In genomic region chr3:170144437-170144843, GRCh38 we compare ENCODE assay signal across 8 cellular contexts. TPM values are rescaled to one million over a fixed set of nuclear protein-coding genes. Genes with fewer than 3 reads are reported as not detected.
DNase-seq lines count a peak whose midpoint lies in the region; ATAC-seq and TF ChIP-seq lines count a peak whose summit lies in the region.
"Had no signal": no experiment of that assay in that cellular context is flagged by ENCODE, and none has a peak within 500 bp of the region (broad histone marks: within the 10 kb centered on the region; RNA-seq: fewer than 3 reads in every experiment).

No MANE protein-coding gene starts in this region.

- H3K14ac ChIP-seq in mesenchymal stem cell (ENCODE audit: low read length in 2 of 2): no peak overlapping the region

- no peak overlapping the region for H4K91ac ChIP-seq in mesenchymal stem cell (ENCODE audit: low read length)

- no peak overlapping the region for H2BK5ac ChIP-seq in mesenchymal stem cell (ENCODE audit: low read depth, low read length, poor library complexity, severe bottlenecking)

- POLR2A ChIA-PET in Caco-2 (lab: Charles Lee): no interaction called here

- TF ChIP-seq CTCF in Caco-2 (IDR thresholded peaks at IDR 0.05; ENCODE audit: insufficient read depth in 1 of 2, low read depth in 1 of 2, low read length in 1 of 2, severe bottlenecking in 1 of 2, unreplicated experiment in 1 of 2) (no peak), stomach (IDR thresholded peaks at IDR 0.05) (no peak)

- H3K4me1 Mint-ChIP-seq in Caco-2 (ENCODE audit: low read depth, unreplicated experiment): no peaks in the 10 kb centered on the region
- H3K4me1 Mint-ChIP-seq: mesothelial cell of epicardium had no signal

- no peak overlapping the region for H2BK12ac ChIP-seq in mesenchymal stem cell (ENCODE audit: low read length in 2 of 2)

- DNase-seq in mesenchymal stem cell (peak; percentile 26), Caco-2 (no peak), stomach (no peak), A172 (ENCODE audit: low spot score) (no peak)

- peak; percentile 97 for ATAC-seq in GM18907 (IDR thresholded peaks at IDR 0.05; ENCODE audit: unreplicated experiment)
- ATAC-seq in GM21786 (IDR thresholded peaks at IDR 0.05; ENCODE audit: unreplicated experiment): peak; percentile 97
- peak; percentile 85 for ATAC-seq in HG03469 (IDR thresholded peaks at IDR 0.05; ENCODE audit: unreplicated experiment)

- H3K27me3 ChIP-seq in mesenchymal stem cell (ENCODE audit: control insufficient read depth in 1 of 2, insufficient read depth in 1 of 2, low read length in 2 of 2): no peaks in the 10 kb centered on the region
- H3K27me3 ChIP-seq in Caco-2 (replicated peaks; ENCODE audit: control insufficient read depth, insufficient read depth, low read length): no peaks in the 10 kb centered on the region
- H3K27me3 ChIP-seq in stomach: no peaks in the 10 kb centered on the region

- H3K27ac ChIP-seq in mesenchymal stem cell (ENCODE audit: low read length, poor library complexity, severe bottlenecking) (no peak overlapping the region), stomach (no peak overlapping the region)

- WGBS in mesenchymal stem cell: 92% methylated on average over 3 of the region's 3 CpGs
- WGBS in stomach, 5 donors: 78 to 86% (median 81%) methylated on average over 3 of the region's 3 CpGs

- no peak overlapping the region for H3K4me3 Mint-ChIP-seq in Caco-2 (ENCODE audit: unreplicated experiment)
- H3K4me3 Mint-ChIP-seq: mesothelial cell of epicardium had no signal

- no TSS peak for BruUV-seq in Caco-2 (replicated peaks; lab: Mats Ljungman, UMichigan)

- no peak overlapping the region for H2BK15ac ChIP-seq in mesenchymal stem cell (ENCODE audit: low read depth, poor library complexity, severe bottlenecking)

- no peak overlapping the region for H3K4me2 ChIP-seq in mesenchymal stem cell (ENCODE audit: low read length, poor library complexity, severe bottlenecking)

- TF ChIP-seq POLR2A in stomach (IDR thresholded peaks at IDR 0.05): no peak

- no peak overlapping the region for H2AK5ac ChIP-seq in mesenchymal stem cell (ENCODE audit: low read length, severe bottlenecking)

- no peak overlapping the region for H4K8ac ChIP-seq in mesenchymal stem cell (ENCODE audit: low read length)

- intact Hi-C loops in Caco-2 (cut with micrococcal nuclease; ENCODE audit: unreplicated experiment): no loop called here
- intact Hi-C loops in stomach (cut with DNase I; ENCODE audit: low total_unique reads): no loop called here

- TF ChIP-seq EP300 in stomach (IDR thresholded peaks at IDR 0.05): no peak

- no peaks in the 10 kb centered on the region for H3K27me3 Mint-ChIP-seq in Caco-2 (ENCODE audit: insufficient read depth, unreplicated experiment)

- H3K27ac Mint-ChIP-seq in Caco-2 (ENCODE audit: unreplicated experiment): no peak overlapping the region
- H3K27ac Mint-ChIP-seq: mesothelial cell of epicardium had no signal

- no peak overlapping the region for H2AFZ ChIP-seq in mesenchymal stem cell (ENCODE audit: low read depth, low read length)

- peaks cover 20% of the 10 kb centered on the region for H3K36me3 Mint-ChIP-seq in Caco-2 (ENCODE audit: insufficient read depth, unreplicated experiment)

- H3K9me3 ChIP-seq in mesenchymal stem cell (ENCODE audit: control insufficient read depth, low read length): no peaks in the 10 kb centered on the region
- no peaks in the 10 kb centered on the region for H3K9me3 ChIP-seq in Caco-2
- H3K9me3 ChIP-seq in stomach: no peaks in the 10 kb centered on the region

- CTCF ChIA-PET in Caco-2 (lab: Charles Lee): no interaction called here

- H3K23ac ChIP-seq in mesenchymal stem cell (ENCODE audit: low read length in 2 of 2): no peak overlapping the region

- H3K36me3 ChIP-seq in mesenchymal stem cell (ENCODE audit: control insufficient read depth in 1 of 2, insufficient read depth in 2 of 2, low read depth in 1 of 2, low read length in 2 of 2) (peaks cover 9 to 68% of the 10 kb centered on the region in 2 experiments), Caco-2 (ENCODE audit: control insufficient read depth, insufficient read depth, low read length) (no peaks in the 10 kb centered on the region), stomach (peaks cover 0 to 58% (median 50%) of the 10 kb centered on the region in 4 donors)

- H3K9me3 Mint-ChIP-seq in Caco-2 (ENCODE audit: unreplicated experiment): no peaks in the 10 kb centered on the region
- H3K9me3 Mint-ChIP-seq: mesothelial cell of epicardium had no signal

- H3K4me1 ChIP-seq in mesenchymal stem cell (ENCODE audit: control insufficient read depth, insufficient read depth, low read depth, low read length) (peaks cover 3% of the 10 kb centered on the region), Caco-2 (no peaks in the 10 kb centered on the region), stomach (peaks cover 0 to 28% (median 12%) of the 10 kb centered on the region in 4 donors)

- H3K9ac ChIP-seq in mesenchymal stem cell (ENCODE audit: low read length): no peak overlapping the region

- no peak overlapping the region for H2BK120ac ChIP-seq in mesenchymal stem cell (ENCODE audit: low read depth, low read length)

- H3K4me3 ChIP-seq in mesenchymal stem cell (ENCODE audit: insufficient read depth in 1 of 2, low read depth in 1 of 2, low read length in 2 of 2) (no peak overlapping the region), Caco-2 (ENCODE audit: low read depth, low read length) (no peak overlapping the region), stomach (no peak overlapping the region)

- peaks cover 18% of the 10 kb centered on the region for H3K79me1 ChIP-seq in mesenchymal stem cell (replicated peaks; ENCODE audit: low read length, poor library complexity, severe bottlenecking)

- no peak overlapping the region for H3K18ac ChIP-seq in mesenchymal stem cell (ENCODE audit: low read depth in 1 of 2, low read length in 2 of 2)

- H3K4ac ChIP-seq in mesenchymal stem cell (ENCODE audit: low read depth in 1 of 2, low read length in 2 of 2): no peak overlapping the region

RNA-seq across cellular contexts. Expression of gene PHC3, which starts 37.1 kb away (rescaled TPM):
- polyA plus RNA-seq in mesenchymal stem cell (2013, experiment 1 of 2): 49.8 TPM
- polyA plus RNA-seq in mesenchymal stem cell (2013, experiment 2 of 2): 44.4 TPM
- 29.8 and 37.7 TPM in 2 replicates for total RNA-seq in Caco-2 (2022)
- total RNA-seq in stomach: 100 to 1,000 TPM in 4 of 5 donors, 10 to 100 TPM in 1; 78.4 to 253 (median 111) TPM
- polyA plus RNA-seq in stomach: 1 to 10 TPM; 4.7 to 7.2 (median 4.7) TPM
- 18.5 and 19.8 TPM in 2 replicates for total RNA-seq in A172 (2014; rRNA removed; shearing (Covaris generic))
